In the genomic region with DNA sequence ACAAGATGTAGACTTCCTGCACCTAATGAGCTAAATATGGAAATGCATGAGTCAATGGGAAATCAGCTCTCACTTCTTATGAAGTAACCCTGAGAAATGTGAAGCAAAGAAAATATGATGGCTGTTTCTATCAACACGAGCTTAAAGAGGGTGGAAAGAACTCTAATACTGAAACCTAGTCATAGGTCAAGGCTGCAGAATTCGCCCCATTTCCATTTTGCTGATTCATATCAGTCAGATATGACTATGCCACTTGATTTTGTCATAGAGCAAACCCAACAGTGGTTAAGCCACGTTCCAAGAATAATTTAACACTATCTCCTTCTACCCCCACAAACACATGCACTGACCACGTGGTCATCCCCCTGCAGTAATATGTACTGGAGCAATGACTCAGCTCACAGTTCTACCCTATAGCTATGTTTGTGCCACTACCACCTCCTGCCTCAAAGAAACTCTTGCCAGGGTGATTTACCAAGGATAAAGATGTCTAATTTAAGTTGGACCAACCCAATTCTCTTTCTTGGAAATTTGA, we compare ENCODE assay signal across 8 cellular contexts.
DNase-seq lines count a peak whose midpoint lies in the region; ATAC-seq and TF ChIP-seq lines count a peak whose summit lies in the region.

No MANE protein-coding gene starts in this region.

- TF ChIP-seq POLR2A in GM18505 (IDR thresholded peaks at IDR 0.05; ENCODE audit: borderline replicate concordance, extremely low read depth, insufficient read depth, insufficient read length) = no peak

- ATAC-seq in GM18505 (IDR thresholded peaks at IDR 0.05; ENCODE audit: unreplicated experiment) (peak; percentile 95), GM21737 (IDR thresholded peaks at IDR 0.05; ENCODE audit: unreplicated experiment) (peak; percentile 93)

- DNase-seq in HUDEP-2 (lab: John Stamatoyannopoulos, UW; ENCODE audit: unreplicated experiment in 76 of 76) (peak in 63 of 76 experiments; percentile 0 to 89 (median 50)), amniotic stem cell (lab: John Stamatoyannopoulos, UW) (peak; percentile 91), NCI-H1105 treated with DMSO at 0.1 percent for 48 hours (lab: John Stamatoyannopoulos, UW) (no peak), NCI-H1436 treated with DMSO at 0.1 percent for 48 hours (lab: John Stamatoyannopoulos, UW) (no peak), superior temporal gyrus (ENCODE audit: extremely low spot score) (no peak)
- peak; percentile 28 to 44 (median 28) for DNase-seq in stimulated activated CD4-positive, alpha-beta T cell treated with anti-CD3 and anti-CD28 coated beads, Interleukin-12 subunit alpha, Interleukin-12 subunit beta, amount 100 ng/mL, for 48 hours (ENCODE audit: low read depth in 2 of 3, low spot score in 1 of 3)

Comparison
In these comparisons a context has a peak if more than half of its experiments do, and no peak if none do; other contexts are left out.
1. DNase-seq: peak in HUDEP-2 (63 of 76), amniotic stem cell (single experiment) and stimulated activated CD4-positive, alpha-beta T cell treated with anti-CD3 and anti-CD28 coated beads, Interleukin-12 subunit alpha, Interleukin-12 subunit beta, amount 100 ng/mL, for 48 hours (3 of 3); none in NCI-H1105 treated with DMSO at 0.1 percent for 48 hours (single experiment), NCI-H1436 treated with DMSO at 0.1 percent for 48 hours (single experiment) and superior temporal gyrus (single experiment).